ENCODE assay signal across 8 cellular contexts in the genomic region with DNA sequence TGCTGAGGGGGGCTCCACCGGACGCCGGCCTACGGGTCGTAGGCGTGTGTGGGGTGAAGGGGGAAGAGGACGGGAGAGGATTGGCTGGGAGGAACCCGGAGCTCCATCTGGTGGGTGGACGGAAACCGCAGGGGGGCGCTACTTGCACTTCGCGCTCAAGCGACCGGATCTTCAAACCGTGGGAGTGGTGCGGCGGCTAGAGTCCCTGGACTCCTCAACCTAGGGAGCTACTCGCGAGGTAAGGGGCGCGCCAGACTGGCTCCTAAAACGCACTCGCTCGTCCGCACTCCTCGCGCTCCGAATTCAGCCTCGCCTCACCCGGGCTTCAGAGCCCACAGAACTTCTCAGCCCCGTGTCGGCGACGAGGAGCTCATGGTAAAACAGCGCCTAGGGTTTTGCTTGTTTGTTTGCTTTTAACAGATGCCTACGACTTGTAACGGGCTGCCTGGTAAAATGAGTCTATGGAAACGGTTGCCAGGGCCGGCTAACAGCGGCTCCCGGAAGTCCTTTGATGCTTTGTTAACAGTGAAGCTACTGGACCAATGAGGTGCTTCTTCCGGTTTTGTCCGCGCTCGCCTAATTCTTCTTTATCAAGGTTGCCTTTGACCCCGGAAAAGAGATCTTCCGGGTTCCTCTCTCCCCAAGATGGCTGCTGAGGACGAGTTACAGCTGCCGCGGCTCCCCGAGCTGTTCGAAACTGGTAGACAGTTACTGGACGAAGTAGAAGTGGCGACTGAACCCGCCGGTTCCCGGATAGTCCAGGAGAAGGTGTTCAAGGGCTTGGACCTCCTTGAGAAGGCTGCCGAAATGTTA. TPM values are rescaled to one million over a fixed set of nuclear protein-coding genes. Genes with fewer than 3 reads are reported as not detected.
A peak's percentile ranks its signal among the peaks of the same experiment; 100 is the strongest.
DNase-seq lines count a peak whose midpoint lies in the region; TF ChIP-seq lines count a peak whose summit lies in the region.

TSS of gene IGBP1 (plus strand) at position 145 of the 813 bp plus-strand sequence. CDS start at position 646, 501 bp downstream.

- H2BK5ac ChIP-seq in neuronal stem cell (ENCODE audit: low read length): no peak within 1 kb of the TSS

- TF ChIP-seq CTCF in MM.1S (IDR thresholded peaks at IDR 0.05; ENCODE audit: low read length): peak; percentile 51
- no peak for TF ChIP-seq CTCF in subcutaneous adipose tissue (IDR thresholded peaks at IDR 0.05; ENCODE audit: low read depth)

- H3K4me2 ChIP-seq in MM.1S (ENCODE audit: low read depth, low read length) (peak within 1 kb of the TSS; percentile 72), neuronal stem cell (ENCODE audit: insufficient read depth, low read length, poor library complexity, severe bottlenecking) (peak within 1 kb of the TSS; percentile 57)

- WGBS in neuronal stem cell (ENCODE audit: extremely low coverage in 2 of 2, insufficient read length in 2 of 2, insufficient replicate concordance in 1 of 2), 2 donors: no CpG with 5 or more reads among the region's 59 CpGs

- peak within 1 kb of the TSS; percentile 74 for H3K4me3 ChIP-seq in MM.1S (ENCODE audit: low read length)
- peak within 1 kb of the TSS; percentile 75 for H3K4me3 ChIP-seq in SJCRH30
- H3K4me3 ChIP-seq in neuronal stem cell (ENCODE audit: low read length in 2 of 2): peak within 1 kb of the TSS; percentile 87 to 98

- H3K18ac ChIP-seq in neuronal stem cell (ENCODE audit: low read length): peak within 1 kb of the TSS; percentile 94

- H3K14ac ChIP-seq in neuronal stem cell (ENCODE audit: low read length): peak within 1 kb of the TSS; percentile 8

- H3K27me3 ChIP-seq in MM.1S (replicated peaks; ENCODE audit: insufficient read depth, low read length) (no peaks in the 10 kb centered on the region), SJCRH30 (no peaks in the 10 kb centered on the region), neuronal stem cell (ENCODE audit: control insufficient read depth in 3 of 3, insufficient read depth in 3 of 3, low read depth in 1 of 3, low read length in 3 of 3) (peaks cover 0 to 10% (median 0%) of the 10 kb centered on the region in 3 experiments)

- H2BK15ac ChIP-seq in neuronal stem cell (ENCODE audit: low read length): no peak within 1 kb of the TSS

- peak; percentile 74 for DNase-seq in GF-D8 (lab: John Stamatoyannopoulos, UW)
- peak; percentile 80 for DNase-seq in HCEC 1CT
- peak; percentile 88 for DNase-seq in MM.1S
- DNase-seq in SJCRH30: peak; percentile 92
- peak; percentile 61 for DNase-seq in activated gamma-delta T cell treated with anti-CD3 and anti-CD28 coated beads, Interleukin-2, amount 50 U/mL, for 16 hours (ENCODE audit: low read depth)
- DNase-seq in foreskin melanocyte: peak; percentile 75
- peak; percentile 71 for DNase-seq in neuronal stem cell (ENCODE audit: low spot score)

- peak within 1 kb of the TSS; percentile 96 for H2AFZ ChIP-seq in MM.1S (ENCODE audit: low read length)
- H2AFZ ChIP-seq in neuronal stem cell (ENCODE audit: low read length): peak within 1 kb of the TSS; percentile 88

- no peak within 1 kb of the TSS for H2BK12ac ChIP-seq in neuronal stem cell (ENCODE audit: low read length)

- H2AK5ac ChIP-seq in neuronal stem cell (ENCODE audit: low read depth, low read length): no peak within 1 kb of the TSS

- H4K8ac ChIP-seq in neuronal stem cell (ENCODE audit: low read depth, low read length): no peak within 1 kb of the TSS

- no peaks in the 10 kb centered on the region for H3K36me3 ChIP-seq in MM.1S (replicated peaks; ENCODE audit: insufficient read depth, low read length)
- peaks cover 11% of the 10 kb centered on the region; the same call in 1 of the 2 replicates for H3K36me3 ChIP-seq in SJCRH30
- H3K36me3 ChIP-seq in neuronal stem cell (replicated peaks in 1 of 2; ENCODE audit: control insufficient read depth in 2 of 2, insufficient read depth in 2 of 2, low read length in 2 of 2): peaks cover 2 to 25% of the 10 kb centered on the region in 2 donors

- peaks cover 5% of the 10 kb centered on the region; the same call in 1 of the 2 replicates for H3K4me1 ChIP-seq in MM.1S (ENCODE audit: low read length)
- H3K4me1 ChIP-seq in SJCRH30: peaks cover 5% of the 10 kb centered on the region; the same call in 1 of the 2 replicates
- peaks cover 2 to 6% of the 10 kb centered on the region in 2 donors for H3K4me1 ChIP-seq in neuronal stem cell (ENCODE audit: control insufficient read depth in 2 of 2, insufficient read depth in 1 of 2, low read depth in 1 of 2, low read length in 2 of 2)

- no peak within 1 kb of the TSS for H2BK120ac ChIP-seq in neuronal stem cell (ENCODE audit: low read depth, low read length)

- no peaks in the 10 kb centered on the region for H4K20me1 ChIP-seq in MM.1S (ENCODE audit: insufficient read depth, low read length)

- H3K23ac ChIP-seq in neuronal stem cell (ENCODE audit: low read depth, low read length, poor library complexity): no peak within 1 kb of the TSS

- H3K79me2 ChIP-seq in MM.1S (ENCODE audit: low read length): peaks cover 19% of the 10 kb centered on the region

- no peak within 1 kb of the TSS for H4K91ac ChIP-seq in neuronal stem cell (ENCODE audit: low read depth, low read length, poor library complexity)

- H3K9ac ChIP-seq in MM.1S (ENCODE audit: low read length) (peak within 1 kb of the TSS; percentile 80), neuronal stem cell (ENCODE audit: low read depth, low read length, poor library complexity) (peak within 1 kb of the TSS; percentile 84)

- peaks cover 10% of the 10 kb centered on the region for H3F3A ChIP-seq in MM.1S (ENCODE audit: insufficient read depth, low read length)

- no peaks in the 10 kb centered on the region for H3K9me3 ChIP-seq in MM.1S (replicated peaks; ENCODE audit: insufficient read depth, low read length)
- H3K9me3 ChIP-seq in SJCRH30 (replicated peaks): no peaks in the 10 kb centered on the region
- no peaks in the 10 kb centered on the region for H3K9me3 ChIP-seq in neuronal stem cell (replicated peaks in 1 of 2; ENCODE audit: control insufficient read depth in 2 of 2, insufficient read depth in 1 of 2, low read depth in 1 of 2, low read length in 2 of 2)

- no peaks in the 10 kb centered on the region for H3K9me2 ChIP-seq in MM.1S (replicated peaks; ENCODE audit: insufficient read depth, low read length)

- no peak within 1 kb of the TSS for H3K4ac ChIP-seq in neuronal stem cell (ENCODE audit: low read length)

- no peaks in the 10 kb centered on the region for H3K79me1 ChIP-seq in neuronal stem cell (ENCODE audit: low read depth, low read length)

- H3K27ac ChIP-seq in MM.1S (ENCODE audit: low read length) (peak within 1 kb of the TSS; percentile 97), SJCRH30 (peak within 1 kb of the TSS; percentile 78), neuronal stem cell (replicated peaks; ENCODE audit: low read length) (peak within 1 kb of the TSS; percentile 93)

RNA-seq across cellular contexts. Expression of gene IGBP1, which starts in this region (rescaled TPM):
- total RNA-seq in SJCRH30 (2014; rRNA removed; shearing (Covaris generic)): 62.1 and 66.4 TPM in 2 replicates
- 51.3 TPM for polyA plus RNA-seq in neuronal stem cell (2013, experiment 1 of 2)
- polyA plus RNA-seq in neuronal stem cell (2013, experiment 2 of 2): 50.5 TPM
- 10 to 100 TPM; 55.8 to 86.7 (median 74.6) TPM for total RNA-seq in subcutaneous adipose tissue

Comparison
In these comparisons a context has a peak if more than half of its experiments do, and no peak if none do; other contexts are left out.
1. Peak in every context shown above with its lines: DNase-seq, H3K4me3 ChIP-seq and H3K27ac ChIP-seq.